8 cellular contexts compared by ENCODE assay signal in genomic region chr10:27240891-27241639, GRCh38. TPM values are rescaled to one million over a fixed set of nuclear protein-coding genes. Genes with fewer than 3 reads are reported as not detected.
DNase-seq lines count a peak whose midpoint lies in the region; ATAC-seq and TF ChIP-seq lines count a peak whose summit lies in the region.

No MANE protein-coding gene starts in this region.

- H3F3A ChIP-seq in GM23248 (ENCODE audit: insufficient read depth) (peaks cover 19% of the 10 kb centered on the region), neural cell (ENCODE audit: insufficient read depth, low read length, poor library complexity, severe bottlenecking) (peaks cover 11% of the 10 kb centered on the region)

- peaks cover 33% of the 10 kb centered on the region for H3K79me2 ChIP-seq in GM23248 (ENCODE audit: insufficient read depth)
- H3K79me2 ChIP-seq in neural cell (replicated peaks; ENCODE audit: insufficient read depth, low read length): peaks cover 6% of the 10 kb centered on the region

- ATAC-seq in foreskin keratinocyte: no peak
- no peak for ATAC-seq in omental fat pad (ENCODE audit: low FRiP score)

- H3K27ac ChIP-seq in GM23248: peak overlapping the region; percentile 79
- peak overlapping the region; percentile 70 for H3K27ac ChIP-seq in foreskin keratinocyte
- H3K27ac ChIP-seq in neural cell (ENCODE audit: low read length): peak overlapping the region; percentile 99

- H3K9me2 ChIP-seq in GM23248 (ENCODE audit: insufficient read depth) (no peaks in the 10 kb centered on the region), neural cell (ENCODE audit: insufficient read depth, low read length) (no peaks in the 10 kb centered on the region)

- no peaks in the 10 kb centered on the region for H3K27me3 ChIP-seq in GM23248 (replicated peaks; ENCODE audit: insufficient read depth)
- H3K27me3 ChIP-seq in foreskin keratinocyte: no peaks in the 10 kb centered on the region
- H3K27me3 ChIP-seq in neural cell (ENCODE audit: insufficient read depth, low read depth, low read length): no peaks in the 10 kb centered on the region

- no peak for TF ChIP-seq EP300 in neural cell (conservative IDR thresholded peaks at IDR 0.05; ENCODE audit: poor library complexity, severe bottlenecking)

- H3K9me3 ChIP-seq in GM23248 (ENCODE audit: low read depth): no peaks in the 10 kb centered on the region
- no peaks in the 10 kb centered on the region for H3K9me3 ChIP-seq in neural cell (ENCODE audit: low read length)

- H3K4me1 ChIP-seq in GM23248 (ENCODE audit: insufficient read depth) (peaks cover 15% of the 10 kb centered on the region; the same call in 1 of the 2 replicates), foreskin keratinocyte (peaks cover 7% of the 10 kb centered on the region)

- no peaks in the 10 kb centered on the region for H3K36me3 ChIP-seq in GM23248 (ENCODE audit: low read depth)
- H3K36me3 ChIP-seq in neural cell (ENCODE audit: insufficient read depth, low read length): no peaks in the 10 kb centered on the region

- peak overlapping the region; percentile 79 for H3K4me3 ChIP-seq in GM23248
- peak overlapping the region; percentile 73 for H3K4me3 ChIP-seq in neural cell (ENCODE audit: low read length)

- H3K4me2 ChIP-seq in GM23248 (ENCODE audit: unreplicated experiment): peak overlapping the region; percentile 99
- peak overlapping the region; percentile 82 for H3K4me2 ChIP-seq in neural cell (ENCODE audit: low read length)

- DNase-seq in NCI-H2171 treated with DMSO at 0.1 percent for 48 hours (lab: John Stamatoyannopoulos, UW) (peak; percentile 42), NCI-H2171 (lab: John Stamatoyannopoulos, UW) (no peak), GM23248 (peak; percentile 48), LoVo (ENCODE audit: low spot score) (peak; percentile 21), foreskin keratinocyte (peak; percentile 26 to 47), omental fat pad (ENCODE audit: low spot score) (no peak)
- DNase-seq in activated T-cell treated with anti-CD3 and anti-CD28 coated beads, Interleukin-2, amount 50 U/mL, for 1 hour: peak; percentile 46

- H3K9ac ChIP-seq in GM23248: peak overlapping the region; percentile 81
- H3K9ac ChIP-seq in neural cell (ENCODE audit: low read length): peak overlapping the region; percentile 93

- in situ Hi-C loops in GM23248 (cut with MboI): no loop called here

- WGBS in GM23248 (ENCODE audit: low coverage in 1 of 2, low lambda C conversion rate in 2 of 2, missing lambda C conversion rate in 2 of 2), 2 experiments: 3% methylated on average over 39 to 49 of the region's 49 CpGs

- H2AFZ ChIP-seq in GM23248 (peak overlapping the region; percentile 90), neural cell (ENCODE audit: low read depth, low read length) (peak overlapping the region; percentile 75)

- no peak for TF ChIP-seq CTCF in foreskin keratinocyte (conservative IDR thresholded peaks at IDR 0.05)
- no peak for TF ChIP-seq CTCF in neural cell (IDR thresholded peaks at IDR 0.05; ENCODE audit: poor library complexity, severe bottlenecking)
- TF ChIP-seq CTCF in omental fat pad (IDR thresholded peaks at IDR 0.05): no peak

- TF ChIP-seq RAD21 in neural cell (conservative IDR thresholded peaks at IDR 0.05): no peak

- H4K20me1 ChIP-seq in GM23248 (ENCODE audit: insufficient read depth) (no peaks in the 10 kb centered on the region), neural cell (ENCODE audit: insufficient read depth) (no peaks in the 10 kb centered on the region)

TF ChIP-seq in neural cell, 6 proteins besides CTCF, POLR2A, EP300 and RAD21:
- no peak for TF ChIP-seq MXI1 (conservative IDR thresholded peaks at IDR 0.05; ENCODE audit: poor library complexity, severe bottlenecking)
- no peak for TF ChIP-seq TAF1 (IDR thresholded peaks at IDR 0.05; ENCODE audit: low read depth)
- no peak for TF ChIP-seq REST (IDR thresholded peaks at IDR 0.05; ENCODE audit: borderline replicate concordance)
- TF ChIP-seq POLR2AphosphoS5 (IDR thresholded peaks at IDR 0.05): no peak

RNA-seq across cellular contexts. Expression of gene ACBD5, which starts 0.5 kb away (rescaled TPM):
- total RNA-seq in GM23248 (2014; rRNA removed; shearing (Covaris generic)): 22.3 and 25.0 TPM in 2 replicates
- polyA plus RNA-seq in GM23248 (2016; fragmentation: Nextera tagmentation; extraction: Ambion mirVana) (18.8 and 20.1 TPM in 2 replicates), foreskin keratinocyte (5.2 and 6.7 TPM in 2 replicates), neural cell (39.3 and 44.8 TPM in 2 replicates)
- total RNA-seq in foreskin keratinocyte (17.1 and 19.0 TPM in 2 replicates), omental fat pad (10 to 100 TPM; 13.0 to 24.6 (median 19.2) TPM)
- 43.1 and 47.7 TPM in 2 replicates for polyA minus RNA-seq in neural cell

Comparison
In these comparisons a context has a peak if more than half of its experiments do, and no peak if none do; other contexts are left out.
1. DNase-seq: peak in NCI-H2171 treated with DMSO at 0.1 percent for 48 hours (single experiment), GM23248 (single experiment), LoVo (single experiment), activated T-cell treated with anti-CD3 and anti-CD28 coated beads, Interleukin-2, amount 50 U/mL, for 1 hour (single experiment) and foreskin keratinocyte (2 of 2); none in NCI-H2171 (single experiment) and omental fat pad (single experiment).
2. Peak in every context shown above with its lines, with median percentiles within 50 percentile points of each other: H3K27ac ChIP-seq.